11 cellular contexts compared by ENCODE assay signal in genomic region chr3:152508705-152509104, GRCh38.
A peak's percentile ranks its signal among the peaks of the same experiment; 100 is the strongest.
DNase-seq lines count a peak whose midpoint lies in the region; ATAC-seq and TF ChIP-seq lines count a peak whose summit lies in the region.
"Had no signal": no experiment of that assay in that cellular context is flagged by ENCODE, and none has a peak within 500 bp of the region (broad histone marks: within the 10 kb centered on the region; RNA-seq: fewer than 3 reads in every experiment).

No MANE protein-coding gene starts in this region.

- H3K4me3 ChIP-seq in DOHH2 (ENCODE audit: low read length) = no peak overlapping the region
- no peak overlapping the region for H3K4me3 ChIP-seq in Karpas-422 (ENCODE audit: low read length)
- H3K4me3 ChIP-seq in dorsolateral prefrontal cortex = no peak overlapping the region
- no peak overlapping the region for H3K4me3 ChIP-seq in ovary

- no peak for TF ChIP-seq EP300 in ovary (IDR thresholded peaks at IDR 0.05)

- ATAC-seq in HG02852 (IDR thresholded peaks at IDR 0.05; ENCODE audit: unreplicated experiment) (no peak), HG03025 (IDR thresholded peaks at IDR 0.05; ENCODE audit: low FRiP score, unreplicated experiment) (no peak)
- ATAC-seq: stimulated activated naive CD8-positive, alpha-beta T cell treated with anti-CD3 and anti-CD28 coated beads, Interleukin-15, amount 100 ng/mL, for 72 hours; WTC11 had no signal

- H3K27ac ChIP-seq in DOHH2 (ENCODE audit: low read depth, low read length) (no peak overlapping the region), Karpas-422 (ENCODE audit: low read length) (no peak overlapping the region), dorsolateral prefrontal cortex (no peak overlapping the region), ovary (no peak overlapping the region)
- H3K27ac ChIP-seq: neutrophil had no signal

- H4K20me1 ChIP-seq in DOHH2 (ENCODE audit: control insufficient read depth, insufficient read depth, low read depth, low read length) (no peaks in the 10 kb centered on the region), Karpas-422 (ENCODE audit: insufficient read depth, low read depth, low read length) (no peaks in the 10 kb centered on the region)

- H3K36me3 ChIP-seq in DOHH2 (ENCODE audit: control insufficient read depth, low read length) (no peaks in the 10 kb centered on the region), Karpas-422 (ENCODE audit: insufficient read depth, low read length) (no peaks in the 10 kb centered on the region), ovary (no peaks in the 10 kb centered on the region)
- H3K36me3 ChIP-seq: neutrophil had no signal

- WGBS in ovary, 3 donors = 84 to 89% (median 85%) methylated on average over 1 of the region's 1 CpG

- H3K9me2 ChIP-seq in DOHH2 (replicated peaks; ENCODE audit: control insufficient read depth, low read length) (no peaks in the 10 kb centered on the region), Karpas-422 (replicated peaks; ENCODE audit: insufficient read depth, low read length) (no peaks in the 10 kb centered on the region)

- H3F3A ChIP-seq in DOHH2 (ENCODE audit: control insufficient read depth, insufficient read depth) = no peaks in the 10 kb centered on the region

- H3K4me1 ChIP-seq in DOHH2 (ENCODE audit: control insufficient read depth, low read length) = peaks cover 12% of the 10 kb centered on the region
- H3K4me1 ChIP-seq in Karpas-422 (ENCODE audit: low read length) = no peaks in the 10 kb centered on the region
- no peaks in the 10 kb centered on the region for H3K4me1 ChIP-seq in ovary (ENCODE audit: insufficient read depth)

- no peak overlapping the region for H3K4me2 ChIP-seq in DOHH2 (ENCODE audit: low read length)
- H3K4me2 ChIP-seq in Karpas-422 (ENCODE audit: low read depth, low read length, poor library complexity, severe bottlenecking) = no peak overlapping the region

- H3K27me3 ChIP-seq in DOHH2 (ENCODE audit: control insufficient read depth, low read length) (no peaks in the 10 kb centered on the region), Karpas-422 (ENCODE audit: low read length) (no peaks in the 10 kb centered on the region), dorsolateral prefrontal cortex (no peaks in the 10 kb centered on the region), ovary (no peaks in the 10 kb centered on the region)
- H3K27me3 ChIP-seq: neutrophil had no signal

- H3K9ac ChIP-seq in Karpas-422 (ENCODE audit: low read length) = no peak overlapping the region

- intact Hi-C loops in dorsolateral prefrontal cortex (cut with DNase I) (no loop called here), ovary (cut with DNase I) (no loop called here)

- H3K9me3 ChIP-seq in DOHH2 (ENCODE audit: control insufficient read depth, insufficient read depth, low read length) = no peaks in the 10 kb centered on the region
- no peaks in the 10 kb centered on the region for H3K9me3 ChIP-seq in Karpas-422 (ENCODE audit: low read length)
- no peaks in the 10 kb centered on the region for H3K9me3 ChIP-seq in ovary
- H3K9me3 ChIP-seq: neutrophil had no signal

- peak; percentile 58 for DNase-seq in Karpas-422
- DNase-seq in dorsolateral prefrontal cortex = no peak
- DNase-seq in ovary = no peak
- no peak for DNase-seq in iPS-NIHi7 (ENCODE audit: extremely low spot score)
- DNase-seq in KG1 (lab: John Stamatoyannopoulos, UW) = no peak
- DNase-seq: stimulated activated naive CD8-positive, alpha-beta T cell treated with anti-CD3 and anti-CD28 coated beads, Interleukin-15, amount 100 ng/mL, for 72 hours had no signal

- no peak overlapping the region for H2AFZ ChIP-seq in Karpas-422 (ENCODE audit: low read length)

- TF ChIP-seq CTCF in DOHH2 (IDR thresholded peaks at IDR 0.05; ENCODE audit: low read depth, low read length, poor library complexity, severe bottlenecking) (peak; percentile 46), dorsolateral prefrontal cortex (IDR thresholded peaks at IDR 0.05 in 54 of 56, conservative IDR thresholded peaks at IDR 0.05 in 2 of 56; ENCODE audit: low read depth in 1 of 56, partially characterized antibody in 56 of 56) (peak in 47 of 56 donors; percentile 7 to 63 (median 34)), ovary (IDR thresholded peaks at IDR 0.05) (peak in 2 of 3 donors; percentile 40 to 41)

- H3K79me2 ChIP-seq in DOHH2 (ENCODE audit: control insufficient read depth, low read length) = no peaks in the 10 kb centered on the region
- no peaks in the 10 kb centered on the region for H3K79me2 ChIP-seq in Karpas-422 (ENCODE audit: low read length)

- TF ChIP-seq POLR2A in ovary (IDR thresholded peaks at IDR 0.05) = no peak
